2 cellular contexts compared by ENCODE assay signal in the genomic region with DNA sequence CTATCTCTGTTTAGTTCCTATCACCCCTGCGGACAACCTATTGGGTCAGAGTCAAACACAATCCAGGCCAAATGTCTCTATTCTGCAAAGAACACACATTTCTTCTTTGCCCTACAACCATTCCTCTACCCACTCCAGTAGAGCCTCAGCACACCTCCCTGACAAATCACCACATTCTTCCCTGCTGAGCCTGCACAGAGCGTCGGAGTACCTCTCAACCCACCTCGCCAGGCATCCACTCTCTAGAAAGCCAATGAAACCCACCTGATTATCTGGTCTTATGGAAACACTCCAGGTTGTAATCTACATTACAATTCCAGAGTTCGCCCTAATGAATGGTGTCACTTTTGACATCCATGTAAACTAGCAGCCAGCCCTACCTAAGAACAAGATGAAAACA.
TF ChIP-seq lines count a peak whose summit lies in the region.

No MANE protein-coding gene starts in this region.

TF ChIP-seq in GM23338, 12 proteins besides CTCF, POLR2A, EP300 and RAD21:
- TF ChIP-seq STAT1 (IDR thresholded peaks at IDR 0.05; ENCODE audit: unreplicated experiment): no peak
- TF ChIP-seq EZH2 (IDR thresholded peaks at IDR 0.05; ENCODE audit: low read depth, unreplicated experiment): no peak
- TF ChIP-seq, protein P1, sequence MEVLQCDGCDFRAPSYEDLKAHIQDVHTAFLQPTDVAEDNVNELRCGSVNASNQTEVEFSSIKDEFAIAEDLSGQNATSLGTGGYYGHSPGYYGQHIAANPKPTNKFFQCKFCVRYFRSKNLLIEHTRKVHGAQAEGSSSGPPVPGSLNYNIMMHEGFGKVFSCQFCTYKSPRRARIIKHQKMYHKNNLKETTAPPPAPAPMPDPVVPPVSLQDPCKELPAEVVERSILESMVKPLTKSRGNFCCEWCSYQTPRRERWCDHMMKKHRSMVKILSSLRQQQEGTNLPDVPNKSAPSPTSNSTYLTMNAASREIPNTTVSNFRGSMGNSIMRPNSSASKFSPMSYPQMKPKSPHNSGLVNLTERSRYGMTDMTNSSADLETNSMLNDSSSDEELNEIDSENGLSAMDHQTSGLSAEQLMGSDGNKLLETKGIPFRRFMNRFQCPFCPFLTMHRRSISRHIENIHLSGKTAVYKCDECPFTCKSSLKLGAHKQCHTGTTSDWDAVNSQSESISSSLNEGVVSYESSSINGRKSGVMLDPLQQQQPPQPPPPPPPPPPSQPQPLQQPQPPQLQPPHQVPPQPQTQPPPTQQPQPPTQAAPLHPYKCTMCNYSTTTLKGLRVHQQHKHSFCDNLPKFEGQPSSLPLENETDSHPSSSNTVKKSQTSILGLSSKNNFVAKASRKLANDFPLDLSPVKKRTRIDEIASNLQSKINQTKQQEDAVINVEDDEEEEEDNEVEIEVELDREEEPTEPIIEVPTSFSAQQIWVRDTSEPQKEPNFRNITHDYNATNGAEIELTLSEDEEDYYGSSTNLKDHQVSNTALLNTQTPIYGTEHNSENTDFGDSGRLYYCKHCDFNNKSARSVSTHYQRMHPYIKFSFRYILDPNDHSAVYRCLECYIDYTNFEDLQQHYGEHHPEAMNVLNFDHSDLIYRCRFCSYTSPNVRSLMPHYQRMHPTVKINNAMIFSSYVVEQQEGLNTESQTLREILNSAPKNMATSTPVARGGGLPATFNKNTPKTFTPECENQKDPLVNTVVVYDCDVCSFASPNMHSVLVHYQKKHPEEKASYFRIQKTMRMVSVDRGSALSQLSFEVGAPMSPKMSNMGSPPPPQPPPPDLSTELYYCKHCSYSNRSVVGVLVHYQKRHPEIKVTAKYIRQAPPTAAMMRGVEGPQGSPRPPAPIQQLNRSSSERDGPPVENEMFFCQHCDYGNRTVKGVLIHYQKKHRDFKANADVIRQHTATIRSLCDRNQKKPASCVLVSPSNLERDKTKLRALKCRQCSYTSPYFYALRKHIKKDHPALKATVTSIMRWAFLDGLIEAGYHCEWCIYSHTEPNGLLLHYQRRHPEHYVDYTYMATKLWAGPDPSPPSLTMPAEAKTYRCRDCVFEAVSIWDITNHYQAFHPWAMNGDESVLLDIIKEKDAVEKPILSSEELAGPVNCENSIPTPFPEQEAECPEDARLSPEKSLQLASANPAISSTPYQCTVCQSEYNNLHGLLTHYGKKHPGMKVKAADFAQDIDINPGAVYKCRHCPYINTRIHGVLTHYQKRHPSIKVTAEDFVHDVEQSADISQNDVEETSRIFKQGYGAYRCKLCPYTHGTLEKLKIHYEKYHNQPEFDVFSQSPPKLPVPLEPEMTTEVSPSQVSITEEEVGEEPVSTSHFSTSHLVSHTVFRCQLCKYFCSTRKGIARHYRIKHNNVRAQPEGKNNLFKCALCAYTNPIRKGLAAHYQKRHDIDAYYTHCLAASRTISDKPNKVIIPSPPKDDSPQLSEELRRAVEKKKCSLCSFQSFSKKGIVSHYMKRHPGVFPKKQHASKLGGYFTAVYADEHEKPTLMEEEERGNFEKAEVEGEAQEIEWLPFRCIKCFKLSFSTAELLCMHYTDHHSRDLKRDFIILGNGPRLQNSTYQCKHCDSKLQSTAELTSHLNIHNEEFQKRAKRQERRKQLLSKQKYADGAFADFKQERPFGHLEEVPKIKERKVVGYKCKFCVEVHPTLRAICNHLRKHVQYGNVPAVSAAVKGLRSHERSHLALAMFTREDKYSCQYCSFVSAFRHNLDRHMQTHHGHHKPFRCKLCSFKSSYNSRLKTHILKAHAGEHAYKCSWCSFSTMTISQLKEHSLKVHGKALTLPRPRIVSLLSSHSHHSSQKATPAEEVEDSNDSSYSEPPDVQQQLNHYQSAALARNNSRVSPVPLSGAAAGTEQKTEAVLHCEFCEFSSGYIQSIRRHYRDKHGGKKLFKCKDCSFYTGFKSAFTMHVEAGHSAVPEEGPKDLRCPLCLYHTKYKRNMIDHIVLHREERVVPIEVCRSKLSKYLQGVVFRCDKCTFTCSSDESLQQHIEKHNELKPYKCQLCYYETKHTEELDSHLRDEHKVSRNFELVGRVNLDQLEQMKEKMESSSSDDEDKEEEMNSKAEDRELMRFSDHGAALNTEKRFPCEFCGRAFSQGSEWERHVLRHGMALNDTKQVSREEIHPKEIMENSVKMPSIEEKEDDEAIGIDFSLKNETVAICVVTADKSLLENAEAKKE (CRISPR knock-in tag; IDR thresholded peaks at IDR 0.05): no peak; the same call in 1 of the 2 replicates
- TF ChIP-seq NANOG (IDR thresholded peaks at IDR 0.05; ENCODE audit: borderline replicate concordance): no peak
- no peak for TF ChIP-seq ZNF331 (CRISPR knock-in tag; IDR thresholded peaks at IDR 0.05; ENCODE audit: low read depth)
- no peak for TF ChIP-seq ZNF114 (CRISPR knock-in tag; IDR thresholded peaks at IDR 0.05)
- TF ChIP-seq JUNB (IDR thresholded peaks at IDR 0.05; ENCODE audit: unreplicated experiment): no peak
- TF ChIP-seq EZH2phosphoT487 (IDR thresholded peaks at IDR 0.05; ENCODE audit: unreplicated experiment): no peak
- TF ChIP-seq, protein P2, sequence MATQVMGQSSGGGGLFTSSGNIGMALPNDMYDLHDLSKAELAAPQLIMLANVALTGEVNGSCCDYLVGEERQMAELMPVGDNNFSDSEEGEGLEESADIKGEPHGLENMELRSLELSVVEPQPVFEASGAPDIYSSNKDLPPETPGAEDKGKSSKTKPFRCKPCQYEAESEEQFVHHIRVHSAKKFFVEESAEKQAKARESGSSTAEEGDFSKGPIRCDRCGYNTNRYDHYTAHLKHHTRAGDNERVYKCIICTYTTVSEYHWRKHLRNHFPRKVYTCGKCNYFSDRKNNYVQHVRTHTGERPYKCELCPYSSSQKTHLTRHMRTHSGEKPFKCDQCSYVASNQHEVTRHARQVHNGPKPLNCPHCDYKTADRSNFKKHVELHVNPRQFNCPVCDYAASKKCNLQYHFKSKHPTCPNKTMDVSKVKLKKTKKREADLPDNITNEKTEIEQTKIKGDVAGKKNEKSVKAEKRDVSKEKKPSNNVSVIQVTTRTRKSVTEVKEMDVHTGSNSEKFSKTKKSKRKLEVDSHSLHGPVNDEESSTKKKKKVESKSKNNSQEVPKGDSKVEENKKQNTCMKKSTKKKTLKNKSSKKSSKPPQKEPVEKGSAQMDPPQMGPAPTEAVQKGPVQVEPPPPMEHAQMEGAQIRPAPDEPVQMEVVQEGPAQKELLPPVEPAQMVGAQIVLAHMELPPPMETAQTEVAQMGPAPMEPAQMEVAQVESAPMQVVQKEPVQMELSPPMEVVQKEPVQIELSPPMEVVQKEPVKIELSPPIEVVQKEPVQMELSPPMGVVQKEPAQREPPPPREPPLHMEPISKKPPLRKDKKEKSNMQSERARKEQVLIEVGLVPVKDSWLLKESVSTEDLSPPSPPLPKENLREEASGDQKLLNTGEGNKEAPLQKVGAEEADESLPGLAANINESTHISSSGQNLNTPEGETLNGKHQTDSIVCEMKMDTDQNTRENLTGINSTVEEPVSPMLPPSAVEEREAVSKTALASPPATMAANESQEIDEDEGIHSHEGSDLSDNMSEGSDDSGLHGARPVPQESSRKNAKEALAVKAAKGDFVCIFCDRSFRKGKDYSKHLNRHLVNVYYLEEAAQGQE (IDR thresholded peaks at IDR 0.05; ENCODE audit: unreplicated experiment): no peak
- no peak for TF ChIP-seq POLR2AphosphoS5 (IDR thresholded peaks at IDR 0.05; ENCODE audit: low read depth)

TF ChIP-seq in H1, 55 proteins besides CTCF, POLR2A, EP300 and RAD21:
- TF ChIP-seq YY1 (IDR thresholded peaks at IDR 0.05; ENCODE audit: low read depth, low read length): no peak
- no peak for TF ChIP-seq KDM1A (IDR thresholded peaks at IDR 0.05; ENCODE audit: borderline replicate concordance, low read length)
- no peak for TF ChIP-seq RXRA (IDR thresholded peaks at IDR 0.05; ENCODE audit: insufficient read depth, low read depth, low read length)
- TF ChIP-seq TCF12 (IDR thresholded peaks at IDR 0.05; ENCODE audit: low read depth, low read length): no peak
- TF ChIP-seq CHD1 (IDR thresholded peaks at IDR 0.05; ENCODE audit: low read depth, low read length): no peak
- TF ChIP-seq CBX8 (IDR thresholded peaks at IDR 0.05; ENCODE audit: borderline replicate concordance, low read depth, low read length): no peak
- TF ChIP-seq EGR1 (IDR thresholded peaks at IDR 0.05; ENCODE audit: borderline replicate concordance, low read depth, low read length): no peak
- no peak for TF ChIP-seq RFX5 (IDR thresholded peaks at IDR 0.05; ENCODE audit: borderline replicate concordance, low read depth, low read length)
- TF ChIP-seq SIN3A (conservative IDR thresholded peaks at IDR 0.05 in 1 of 2, IDR thresholded peaks at IDR 0.05 in 1 of 2; ENCODE audit: low read depth in 1 of 2, low read length in 2 of 2): no peak
- TF ChIP-seq GTF2F1 (IDR thresholded peaks at IDR 0.05; ENCODE audit: borderline replicate concordance, low read depth, low read length): no peak
- TF ChIP-seq RBBP5 (IDR thresholded peaks at IDR 0.05; ENCODE audit: borderline replicate concordance, low read depth, low read length): no peak
- no peak for TF ChIP-seq SP2 (IDR thresholded peaks at IDR 0.05; ENCODE audit: low read length)
